15 cellular contexts compared by ENCODE assay signal in genomic region chr14:95360828-95361227, GRCh38. TPM values are rescaled to one million over a fixed set of nuclear protein-coding genes. Genes with fewer than 3 reads are reported as not detected.
DNase-seq lines count a peak whose midpoint lies in the region; ATAC-seq and TF ChIP-seq lines count a peak whose summit lies in the region.
"Had no signal": no experiment of that assay in that cellular context is flagged by ENCODE, and none has a peak within 500 bp of the region (broad histone marks: within the 10 kb centered on the region; RNA-seq: fewer than 3 reads in every experiment).

No MANE protein-coding gene starts in this region.

- H2BK5ac ChIP-seq in IMR-90 (ENCODE audit: low read depth, low read length, poor library complexity, severe bottlenecking) (no peak overlapping the region), mesenchymal stem cell (ENCODE audit: low read depth, low read length, poor library complexity, severe bottlenecking) (no peak overlapping the region)

- no peak overlapping the region for H2BK15ac ChIP-seq in IMR-90 (ENCODE audit: low read depth, low read length)
- H2BK15ac ChIP-seq in mesenchymal stem cell (ENCODE audit: low read depth, poor library complexity, severe bottlenecking) = no peak overlapping the region

- TF ChIP-seq CTCF in IMR-90 (conservative IDR thresholded peaks at IDR 0.05; ENCODE audit: low read depth, low read length) (no peak), retinal pigment epithelial cell (conservative IDR thresholded peaks at IDR 0.05; ENCODE audit: low read depth, low read length) (peak; percentile 2), suprapubic skin (IDR thresholded peaks at IDR 0.05) (no peak)

- H3K27ac ChIP-seq in IMR-90 (ENCODE audit: insufficient read depth, low read length) = no peak overlapping the region
- no peak overlapping the region for H3K27ac ChIP-seq in mesenchymal stem cell (ENCODE audit: low read length, poor library complexity, severe bottlenecking)
- no peak overlapping the region for H3K27ac ChIP-seq in suprapubic skin
- no peak overlapping the region for H3K27ac ChIP-seq in effector memory CD4-positive, alpha-beta T cell (ENCODE audit: insufficient read depth, low read length, poor library complexity, severe bottlenecking)
- H3K27ac ChIP-seq: neutrophil had no signal

- H2AK5ac ChIP-seq in IMR-90 (ENCODE audit: low read depth, low read length) (no peak overlapping the region), mesenchymal stem cell (ENCODE audit: low read length, severe bottlenecking) (no peak overlapping the region)

- TF ChIP-seq POLR2A in IMR-90 (IDR thresholded peaks at IDR 0.05; ENCODE audit: low read depth, low read length) (no peak), suprapubic skin (IDR thresholded peaks at IDR 0.05) (no peak)

- H3K4me1 ChIP-seq in IMR-90 (ENCODE audit: control insufficient read depth, insufficient read depth, low read length) (no peaks in the 10 kb centered on the region), mesenchymal stem cell (ENCODE audit: control insufficient read depth, insufficient read depth, low read depth, low read length) (peaks cover 5% of the 10 kb centered on the region), suprapubic skin (peaks cover 10% of the 10 kb centered on the region)
- no peaks in the 10 kb centered on the region for H3K4me1 ChIP-seq in effector memory CD4-positive, alpha-beta T cell (ENCODE audit: control insufficient read depth, insufficient read depth, low read length, poor library complexity, severe bottlenecking)

- H3K23ac ChIP-seq in IMR-90 (ENCODE audit: low read depth, low read length) (no peak overlapping the region), mesenchymal stem cell (ENCODE audit: low read length in 2 of 2) (no peak overlapping the region)

- CTCF ChIA-PET in IMR-90 (lab: Yijun Ruan, JAX) = no interaction called here

- H4K5ac ChIP-seq in IMR-90 (ENCODE audit: low read depth, low read length) = no peak overlapping the region

- H3K4ac ChIP-seq in IMR-90 (ENCODE audit: low read depth, low read length) (no peak overlapping the region), mesenchymal stem cell (ENCODE audit: low read depth in 1 of 2, low read length in 2 of 2) (no peak overlapping the region)

- H3K18ac ChIP-seq in IMR-90 (ENCODE audit: low read depth, low read length) = no peak overlapping the region
- H3K18ac ChIP-seq in mesenchymal stem cell (ENCODE audit: low read depth in 1 of 2, low read length in 2 of 2) = no peak overlapping the region

- H3K4me3 ChIP-seq in IMR-90 (ENCODE audit: insufficient read depth, low read depth, low read length) = no peak overlapping the region
- H3K4me3 ChIP-seq in iPS-18c (ENCODE audit: insufficient read depth, low read depth, low read length) = peak overlapping the region; percentile 24; the same call in 1 of the 2 replicates
- no peak overlapping the region for H3K4me3 ChIP-seq in retinal pigment epithelial cell (ENCODE audit: low read length)
- no peak overlapping the region for H3K4me3 ChIP-seq in mesenchymal stem cell (ENCODE audit: insufficient read depth in 1 of 2, low read depth in 1 of 2, low read length in 2 of 2)
- no peak overlapping the region for H3K4me3 ChIP-seq in suprapubic skin
- H3K4me3 ChIP-seq in effector memory CD4-positive, alpha-beta T cell (ENCODE audit: insufficient read depth, low read depth, low read length, poor library complexity, severe bottlenecking) = no peak overlapping the region
- H3K4me3 ChIP-seq: mucosa of descending colon had no signal

- POLR2A ChIA-PET in IMR-90 (lab: Charles Lee; ENCODE audit: unreplicated experiment) = no interaction called here

- DNase-seq in COLO829 (ENCODE audit: low spot score) = peak; percentile 23
- no peak for DNase-seq in IMR-90
- no peak for DNase-seq in retinal pigment epithelial cell (ENCODE audit: low read depth)
- DNase-seq in mesenchymal stem cell = no peak
- DNase-seq in suprapubic skin (ENCODE audit: low spot score in 2 of 2) = no peak
- DNase-seq in activated CD4-positive, CD25-positive, alpha-beta regulatory T cell treated with anti-CD3 and anti-CD28 coated beads, Interleukin-2, amount 50 U/mL, for 72 hours = no peak
- DNase-seq in effector memory CD4-positive, alpha-beta T cell = no peak
- DNase-seq: activated gamma-delta T cell, HCEC 1CT, Kasumi-1, NCI-H1092, NCI-H187 treated with DMSO at 0.1 percent for 48 hours had no signal

- H2AK9ac ChIP-seq in IMR-90 (replicated peaks; ENCODE audit: low read depth, low read length, poor library complexity) = no peak overlapping the region

- H3K9ac ChIP-seq in IMR-90 (ENCODE audit: low read depth, low read length) (no peak overlapping the region), mesenchymal stem cell (ENCODE audit: low read length) (no peak overlapping the region)

- dilution Hi-C loops in IMR-90 (cut with HindIII; ENCODE audit: low sequenced_read_pairs, unreplicated experiment) = no loop called here

- no peak for TF ChIP-seq RAD21 in IMR-90 (IDR thresholded peaks at IDR 0.05; ENCODE audit: low read length)

- peaks cover 4% of the 10 kb centered on the region; the same call in 1 of the 2 replicates for H3K27me3 ChIP-seq in IMR-90 (ENCODE audit: control insufficient read depth, insufficient read depth, low read length)
- peaks cover 16 to 47% of the 10 kb centered on the region in 2 experiments for H3K27me3 ChIP-seq in mesenchymal stem cell (ENCODE audit: control insufficient read depth in 1 of 2, insufficient read depth in 1 of 2, low read length in 2 of 2)
- peaks cover 15% of the 10 kb centered on the region for H3K27me3 ChIP-seq in suprapubic skin
- H3K27me3 ChIP-seq in effector memory CD4-positive, alpha-beta T cell (replicated peaks; ENCODE audit: control insufficient read depth, insufficient read depth, low read length, poor library complexity, severe bottlenecking) = peaks cover 18% of the 10 kb centered on the region

- no peaks in the 10 kb centered on the region for H4K20me1 ChIP-seq in IMR-90 (ENCODE audit: insufficient read depth, low read length)

- no TSS peak for BruUV-seq in IMR-90 (replicated peaks; lab: Mats Ljungman, UMichigan)

- H3K9me1 ChIP-seq in IMR-90 (ENCODE audit: insufficient read depth, low read length) = no peaks in the 10 kb centered on the region

- H3K14ac ChIP-seq in IMR-90 (replicated peaks; ENCODE audit: low read depth, low read length) (no peak overlapping the region), mesenchymal stem cell (ENCODE audit: low read length in 2 of 2) (no peak overlapping the region)

- H2BK20ac ChIP-seq in IMR-90 (ENCODE audit: low read depth, low read length) = no peak overlapping the region

- H4K8ac ChIP-seq in IMR-90 (ENCODE audit: low read depth in 2 of 2, low read length in 2 of 2) (no peak overlapping the region), mesenchymal stem cell (ENCODE audit: low read length) (no peak overlapping the region)

- H2BK120ac ChIP-seq in IMR-90 (ENCODE audit: low read depth, low read length) (no peak overlapping the region), mesenchymal stem cell (ENCODE audit: low read depth, low read length) (no peak overlapping the region)

- H3K4me2 ChIP-seq in IMR-90 (ENCODE audit: low read depth, low read length) = no peak overlapping the region
- no peak overlapping the region for H3K4me2 ChIP-seq in mesenchymal stem cell (ENCODE audit: low read length, poor library complexity, severe bottlenecking)

- no peak for ATAC-seq in IMR-90 (ENCODE audit: low read depth)

- H3K9me3 ChIP-seq in IMR-90 (ENCODE audit: control insufficient read depth, insufficient read depth, low read length) (no peaks in the 10 kb centered on the region), iPS-18c (ENCODE audit: control insufficient read depth, insufficient read depth, low read length) (no peaks in the 10 kb centered on the region), mesenchymal stem cell (ENCODE audit: control insufficient read depth, low read length) (no peaks in the 10 kb centered on the region), suprapubic skin (no peaks in the 10 kb centered on the region)
- no peaks in the 10 kb centered on the region for H3K9me3 ChIP-seq in effector memory CD4-positive, alpha-beta T cell (ENCODE audit: control insufficient read depth, low read length)
- H3K9me3 ChIP-seq: mucosa of descending colon, neutrophil had no signal

- no peak overlapping the region for H3K56ac ChIP-seq in IMR-90 (ENCODE audit: extremely low read depth, insufficient read depth, low read length)

- in situ Hi-C loops in IMR-90 (cut with MboI; ENCODE audit: low sequenced_read_pairs) = no loop called here

- H2AFZ ChIP-seq in IMR-90 (replicated peaks; ENCODE audit: low read length, poor library complexity) = peak overlapping the region; percentile 23
- no peak overlapping the region for H2AFZ ChIP-seq in mesenchymal stem cell (ENCODE audit: low read depth, low read length)

- H3K36me3 ChIP-seq in IMR-90 (ENCODE audit: control insufficient read depth, insufficient read depth, low read length) (no peaks in the 10 kb centered on the region), mesenchymal stem cell (ENCODE audit: control insufficient read depth in 1 of 2, insufficient read depth in 2 of 2, low read depth in 1 of 2, low read length in 2 of 2) (no peaks in the 10 kb centered on the region), suprapubic skin (no peaks in the 10 kb centered on the region)
- no peaks in the 10 kb centered on the region for H3K36me3 ChIP-seq in effector memory CD4-positive, alpha-beta T cell (ENCODE audit: control insufficient read depth, insufficient read depth, low read length)
- H3K36me3 ChIP-seq: neutrophil had no signal

- no CpG with 5 or more reads among the region's 9 CpGs for WGBS in IMR-90 (ENCODE audit: extremely low coverage in 2 of 2, insufficient read length in 1 of 2), 2 experiments
- WGBS in mesenchymal stem cell = 82% methylated on average over 9 of the region's 9 CpGs
- 90% methylated on average over 9 of the region's 9 CpGs for WGBS in suprapubic skin

- H4K91ac ChIP-seq in IMR-90 (ENCODE audit: insufficient read depth, low read depth, low read length) = no peak overlapping the region
- H4K91ac ChIP-seq in mesenchymal stem cell (ENCODE audit: low read length) = no peak overlapping the region

- intact Hi-C loops in IMR-90 (cut with micrococcal nuclease) = no loop called here

- H3K79me1 ChIP-seq in IMR-90 (ENCODE audit: low read depth in 1 of 2, low read length in 2 of 2) (no peaks in the 10 kb centered on the region), mesenchymal stem cell (replicated peaks; ENCODE audit: low read length, poor library complexity, severe bottlenecking) (no peaks in the 10 kb centered on the region)

- no peak overlapping the region for H2BK12ac ChIP-seq in mesenchymal stem cell (ENCODE audit: low read length in 2 of 2)

- no peak for TF ChIP-seq EP300 in suprapubic skin (IDR thresholded peaks at IDR 0.05)

TF ChIP-seq in IMR-90, 13 proteins besides CTCF, POLR2A, EP300 and RAD21 (continues in another document):
- TF ChIP-seq BHLHE40 (IDR thresholded peaks at IDR 0.05; ENCODE audit: low read depth, low read length) (no peak), SMC3 (IDR thresholded peaks at IDR 0.05; ENCODE audit: low read depth, low read length) (no peak)

RNA-seq across cellular contexts. Expression of gene CLMN, which starts 41.1 kb away (rescaled TPM):
- total RNA-seq in IMR-90 (2012; rRNA removed) (under 0.01 and 0.18 TPM in 2 replicates), suprapubic skin (10 to 100 TPM in 1 of 4 donors, 1 to 10 TPM in 3; 5.0 to 25.7 (median 7.0) TPM)
- 0.09 and 0.10 TPM in 2 replicates for polyA plus RNA-seq in IMR-90 (2012; rRNA removed)
- polyA plus RNA-seq in IMR-90 (2012; cell fraction: cytosol; rRNA removed) = 0.03 TPM in 1 of 2 replicates, not detected in the other
- 0.03 and 0.09 TPM in 2 replicates for polyA plus RNA-seq in IMR-90 (2012; cell fraction: nucleus; rRNA removed; ENCODE audit: low replicate concordance)
- 1.9 TPM for polyA plus RNA-seq in mesenchymal stem cell (2013, experiment 1 of 2)
- polyA plus RNA-seq in mesenchymal stem cell (2013, experiment 2 of 2) = 1.6 TPM
